In genomic region chr3:106239195-106239697, GRCh38 we compare ENCODE assay signal across 26 cellular contexts.
"Had no signal": no experiment of that assay in that cellular context is flagged by ENCODE, and none has a peak within 500 bp of the region (broad histone marks: within the 10 kb centered on the region; RNA-seq: fewer than 3 reads in every experiment).

No MANE protein-coding gene starts in this region.

- H3K27me3 Mint-ChIP-seq: effector memory CD8-positive, alpha-beta T cell; naive B cell had no signal

- H3K36me3 ChIP-seq: esophagus squamous epithelium, gastrocnemius medialis, heart right ventricle, left lung, lower lobe of right lung had no signal

- H3K27ac Mint-ChIP-seq: effector memory CD8-positive, alpha-beta T cell; endodermal cell; mesothelial cell of epicardium; naive B cell had no signal

- DNase-seq: effector CD8-positive, alpha-beta T cell; effector memory CD8-positive, alpha-beta T cell; endodermal cell; erythroblast; esophagus squamous epithelium; foreskin fibroblast; foreskin melanocyte; gastrocnemius medialis; glutamatergic neuron; head of caudate nucleus; heart right ventricle; hippocampal formation; left cardiac atrium; left lung; left ventricle myocardium superior; lower lobe of right lung; mesenchymal stem cell; mucosa of descending colon; naive B cell had no signal

- H3K4me1 Mint-ChIP-seq: endodermal cell had no signal

- ATAC-seq: effector memory CD8-positive, alpha-beta T cell; esophagus mucosa; gastrocnemius medialis; heart right ventricle; left cardiac atrium; left lung; left ventricle myocardium superior; lower lobe of right lung; mucosa of descending colon had no signal

- H3K4me1 ChIP-seq: esophagus squamous epithelium, gastrocnemius medialis, heart right ventricle, left lung, lower lobe of right lung had no signal

- H3K4me3 Mint-ChIP-seq: effector memory CD8-positive, alpha-beta T cell; endodermal cell; mesothelial cell of epicardium; naive B cell had no signal

- H3K4me3 ChIP-seq: coronary artery, esophagus squamous epithelium, gastrocnemius medialis, heart right ventricle, left lung, lower lobe of right lung, mucosa of descending colon had no signal

- FAIRE-seq: colon, islet of Langerhans, keratinocyte had no signal

- H3K9me3 Mint-ChIP-seq: effector memory CD8-positive, alpha-beta T cell had no signal

- H3K27ac ChIP-seq: coronary artery, epithelial cell of prostate, esophagus squamous epithelium, gastrocnemius medialis, heart right ventricle, left lung, lower lobe of right lung had no signal

- H3K27me3 ChIP-seq: esophagus squamous epithelium, gastrocnemius medialis, heart right ventricle, left lung had no signal

- H3K9me3 ChIP-seq: esophagus squamous epithelium, gastrocnemius medialis, lower lobe of right lung, mucosa of descending colon had no signal
